Comparison of ENCODE assay signal across 16 cellular contexts in the genomic region with DNA sequence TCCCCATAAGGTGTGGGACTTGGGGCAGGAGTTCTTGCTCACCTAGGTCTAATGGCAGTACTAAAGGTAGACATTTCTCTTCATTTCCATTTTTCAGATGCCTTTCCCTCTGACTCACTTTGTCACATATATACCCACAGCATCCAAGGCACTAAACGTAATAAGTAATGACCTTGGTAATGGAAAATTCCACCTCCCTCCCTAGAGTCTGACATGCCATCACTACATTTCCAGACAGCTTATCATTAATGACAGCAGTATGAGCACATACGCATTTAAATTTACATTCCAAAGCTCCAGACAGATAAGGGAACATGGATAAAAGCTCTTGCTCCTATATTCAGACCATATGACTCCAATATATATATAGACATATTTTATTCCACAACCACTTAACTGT.
"Had no signal": no experiment of that assay in that cellular context is flagged by ENCODE, and none has a peak within 500 bp of the region (broad histone marks: within the 10 kb centered on the region; RNA-seq: fewer than 3 reads in every experiment).

No MANE protein-coding gene starts in this region.

- H3K27me3 ChIP-seq: breast epithelium, esophagus muscularis mucosa, ovary, sigmoid colon had no signal

- H3K4me3 ChIP-seq: breast epithelium, esophagus muscularis mucosa, ovary, sigmoid colon had no signal

- H3K4me1 ChIP-seq: breast epithelium, esophagus muscularis mucosa, sigmoid colon had no signal

- ATAC-seq: activated CD8-positive, alpha-beta T cell treated with anti-CD3 and anti-CD28 coated beads, Interleukin-2, amount 10 ng/mL, durations not matched to agents 7 days and 5 days; activated T-cell treated with anti-CD3 and anti-CD28 coated beads, Interleukin-2, amount 50 U/mL, for 4 hours; naive thymus-derived CD4-positive, alpha-beta T cell; stimulated activated naive B cell treated with anti-CD40 and anti-IgM and Interleukin-4, amounts not matched to agents 10 μg/mL and 1 μg/mL and 100 μg/mL, for 72 hours had no signal

- H3K9me3 ChIP-seq: breast epithelium, esophagus muscularis mucosa, ovary, sigmoid colon had no signal

- H3K36me3 ChIP-seq: breast epithelium, esophagus muscularis mucosa, ovary, sigmoid colon had no signal

- DNase-seq: activated CD4-positive, alpha-beta T cell treated with anti-CD3 and anti-CD28 coated beads, Interleukin-2, amount 10 ng/mL, durations not matched to agents 24 days and 14 days; activated CD8-positive, alpha-beta T cell treated with anti-CD3 and anti-CD28 coated beads, Interleukin-2, amount 10 ng/mL, durations not matched to agents 7 days and 5 days; activated naive CD4-positive, alpha-beta T cell treated with anti-CD3 and anti-CD28 coated beads for 36 hours; activated T-cell treated with anti-CD3 and anti-CD28 coated beads, Interleukin-2, amount 50 U/mL, for 4 hours; anterior cingulate cortex; cerebellar nuclear complex; effector CD8-positive, alpha-beta T cell; foreskin fibroblast; kidney glomerular epithelial cell; mesendoderm; naive thymus-derived CD4-positive, alpha-beta T cell; ovary; sigmoid colon; stimulated activated naive B cell treated with anti-CD40 and anti-IgM and Interleukin-4, amounts not matched to agents 10 μg/mL and 1 μg/mL and 100 μg/mL, for 72 hours had no signal

- H3K27ac ChIP-seq: breast epithelium, esophagus muscularis mucosa, ovary, sigmoid colon had no signal
